20 cellular contexts compared by ENCODE assay signal in the genomic region with DNA sequence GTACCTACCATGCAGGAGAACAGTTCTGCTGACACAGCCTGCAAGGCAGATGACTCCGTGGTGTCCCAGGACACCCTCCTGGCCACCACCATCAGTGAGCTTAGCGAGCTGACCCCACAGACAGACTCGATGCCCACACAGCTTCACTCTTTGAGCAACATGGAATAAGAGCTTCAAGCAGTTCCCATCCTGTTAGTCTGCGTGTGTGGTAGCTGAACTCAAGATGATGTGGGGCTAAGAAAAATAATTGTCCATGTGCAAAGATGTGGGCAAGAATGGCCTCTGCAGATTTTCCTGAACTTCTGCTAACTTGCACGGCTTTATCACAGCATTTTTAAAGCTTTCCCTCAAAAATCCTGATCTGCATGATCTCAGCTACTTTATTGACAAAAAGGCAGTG. TPM values are rescaled to one million over a fixed set of nuclear protein-coding genes. Genes with fewer than 3 reads are reported as not detected.
A peak's percentile ranks its signal among the peaks of the same experiment; 100 is the strongest.
DNase-seq lines count a peak whose midpoint lies in the region; ATAC-seq and TF ChIP-seq lines count a peak whose summit lies in the region.
"Had no signal": no experiment of that assay in that cellular context is flagged by ENCODE, and none has a peak within 500 bp of the region (broad histone marks: within the 10 kb centered on the region; RNA-seq: fewer than 3 reads in every experiment).

No MANE protein-coding gene starts in this region.

- H3K9ac ChIP-seq in parathyroid adenoma (no peak overlapping the region), skeletal muscle tissue (ENCODE audit: low read depth in 1 of 3, low read length in 3 of 3) (no peak overlapping the region)
- H3K9ac ChIP-seq: BLaER1, GM23248 had no signal

- BruUV-seq in MCF 10A (replicated peaks; lab: Mats Ljungman, UMichigan), result no TSS peak

- no peak for TF ChIP-seq CTCF in activated CD8-positive, alpha-beta T cell treated with anti-CD3 and anti-CD28 coated beads for 36 hours (IDR thresholded peaks at IDR 0.05)
- no peak for TF ChIP-seq CTCF in parathyroid adenoma (IDR thresholded peaks at IDR 0.05)
- no peak for TF ChIP-seq CTCF in MCF 10A (IDR thresholded peaks at IDR 0.05; ENCODE audit: unreplicated experiment)

- peaks cover 21% of the 10 kb centered on the region for H3K4me1 Mint-ChIP-seq in activated CD8-positive, alpha-beta T cell treated with anti-CD3 and anti-CD28 coated beads, Interleukin-2, amount 10 ng/mL, durations not matched to agents 7 days and 5 days (ENCODE audit: low read depth)
- H3K4me1 Mint-ChIP-seq in activated CD8-positive, alpha-beta T cell treated with anti-CD3 and anti-CD28 coated beads for 36 hours (ENCODE audit: low read depth), result peaks cover 26% of the 10 kb centered on the region
- peaks cover 28% of the 10 kb centered on the region for H3K4me1 Mint-ChIP-seq in stimulated activated naive CD8-positive, alpha-beta T cell treated with anti-CD3 and anti-CD28 coated beads, Interleukin-15, Interleukin-2, amounts not matched to agents 100 ng/mL and 50 ng/mL, for 24 hours (ENCODE audit: low read depth)
- H3K4me1 Mint-ChIP-seq in MCF 10A (ENCODE audit: insufficient read depth, unreplicated experiment), result peaks cover 19% of the 10 kb centered on the region

- no peaks in the 10 kb centered on the region for H3K9me3 ChIP-seq in parathyroid adenoma (ENCODE audit: control insufficient read depth, low read length)
- no peaks in the 10 kb centered on the region for H3K9me3 ChIP-seq in skeletal muscle tissue (ENCODE audit: control insufficient read depth in 3 of 3, low read length in 3 of 3)
- H3K9me3 ChIP-seq: Caco-2 had no signal

- H3K27ac ChIP-seq in parathyroid adenoma (peak overlapping the region; percentile 73), skeletal muscle tissue (ENCODE audit: low read depth, low read length) (peak overlapping the region; percentile 46)
- H3K27ac ChIP-seq: 22Rv1, BLaER1, C4-2B, GM23248 had no signal

- intact Hi-C loops in activated CD8-positive, alpha-beta T cell treated with anti-CD3 and anti-CD28 coated beads for 36 hours (cut with micrococcal nuclease), result no loop called here
- intact Hi-C loops in MCF 10A (cut with micrococcal nuclease), result no loop called here

- no peak for ATAC-seq in activated CD8-positive, alpha-beta T cell treated with anti-CD3 and anti-CD28 coated beads, Interleukin-2, amount 10 ng/mL, durations not matched to agents 7 days and 5 days
- ATAC-seq in activated CD8-positive, alpha-beta T cell treated with anti-CD3 and anti-CD28 coated beads for 36 hours, result no peak
- ATAC-seq in stimulated activated naive CD8-positive, alpha-beta T cell treated with anti-CD3 and anti-CD28 coated beads, Interleukin-15, Interleukin-2, amounts not matched to agents 100 U/mL and 50 U/mL, for 24 hours, result no peak
- ATAC-seq: CD8-positive, alpha-beta T cell had no signal

- H3K4me1 ChIP-seq in parathyroid adenoma (peaks cover 22% of the 10 kb centered on the region), skeletal muscle tissue (ENCODE audit: control insufficient read depth in 3 of 3, insufficient read depth in 3 of 3, low read length in 3 of 3) (peaks cover 20 to 31% (median 27%) of the 10 kb centered on the region in 3 donors)

- H2AFZ ChIP-seq in parathyroid adenoma, result no peak overlapping the region
- H2AFZ ChIP-seq: GM23248 had no signal

- H3K27me3 ChIP-seq in parathyroid adenoma (ENCODE audit: control insufficient read depth, insufficient read depth, low read length) (no peaks in the 10 kb centered on the region), skeletal muscle tissue (ENCODE audit: control insufficient read depth in 3 of 3, insufficient read depth in 3 of 3, low read length in 3 of 3) (no peaks in the 10 kb centered on the region)
- H3K27me3 ChIP-seq: BLaER1 had no signal

- peaks cover 72% of the 10 kb centered on the region for H3K36me3 Mint-ChIP-seq in activated CD8-positive, alpha-beta T cell treated with anti-CD3 and anti-CD28 coated beads, Interleukin-2, amount 10 ng/mL, durations not matched to agents 7 days and 5 days (ENCODE audit: low read depth)
- H3K36me3 Mint-ChIP-seq in activated CD8-positive, alpha-beta T cell treated with anti-CD3 and anti-CD28 coated beads for 36 hours (ENCODE audit: low read depth), result peaks cover 55% of the 10 kb centered on the region
- peaks cover 72% of the 10 kb centered on the region for H3K36me3 Mint-ChIP-seq in stimulated activated naive CD8-positive, alpha-beta T cell treated with anti-CD3 and anti-CD28 coated beads, Interleukin-15, Interleukin-2, amounts not matched to agents 100 ng/mL and 50 ng/mL, for 24 hours (ENCODE audit: low read depth)
- peaks cover 84% of the 10 kb centered on the region for H3K36me3 Mint-ChIP-seq in MCF 10A (ENCODE audit: insufficient read depth, unreplicated experiment)

- peaks cover 8% of the 10 kb centered on the region for H3K79me2 ChIP-seq in parathyroid adenoma

- no peaks in the 10 kb centered on the region for H3K36me3 ChIP-seq in parathyroid adenoma (ENCODE audit: control insufficient read depth, insufficient read depth, low read length)
- peaks cover 28 to 51% (median 49%) of the 10 kb centered on the region in 3 donors for H3K36me3 ChIP-seq in skeletal muscle tissue (ENCODE audit: control insufficient read depth in 3 of 3, insufficient read depth in 3 of 3, low read length in 3 of 3)

- peak overlapping the region; percentile 5 for H3K27ac Mint-ChIP-seq in activated CD8-positive, alpha-beta T cell treated with anti-CD3 and anti-CD28 coated beads, Interleukin-2, amount 10 ng/mL, durations not matched to agents 7 days and 5 days
- H3K27ac Mint-ChIP-seq in activated CD8-positive, alpha-beta T cell treated with anti-CD3 and anti-CD28 coated beads for 36 hours, result no peak overlapping the region
- H3K27ac Mint-ChIP-seq in stimulated activated naive CD8-positive, alpha-beta T cell treated with anti-CD3 and anti-CD28 coated beads, Interleukin-15, Interleukin-2, amounts not matched to agents 100 ng/mL and 50 ng/mL, for 24 hours, result peak overlapping the region; percentile 41
- no peak overlapping the region for H3K27ac Mint-ChIP-seq in MCF 10A (ENCODE audit: low read depth, unreplicated experiment)
- H3K27ac Mint-ChIP-seq: CD4-positive, CD25-positive, alpha-beta regulatory T cell had no signal

- POLR2A ChIA-PET in activated CD8-positive, alpha-beta T cell treated with anti-CD3 and anti-CD28 coated beads, Interleukin-2, amount 10 ng/mL, durations not matched to agents 7 days and 5 days (lab: Charles Lee), result no interaction called here
- POLR2A ChIA-PET in activated CD8-positive, alpha-beta T cell treated with anti-CD3 and anti-CD28 coated beads for 36 hours (lab: Charles Lee), result no interaction called here
- POLR2A ChIA-PET in MCF 10A (lab: Yijun Ruan, JAX), result interaction anchor here (0.6 to 4.4 kb wide), 8 partner anchors 9 to 1884 kb away, joined by 3 to 24 read pairs (median 4); partner anchors contain the start of gene NXT1

- CTCF ChIA-PET in activated CD8-positive, alpha-beta T cell treated with anti-CD3 and anti-CD28 coated beads, Interleukin-2, amount 10 ng/mL, durations not matched to agents 7 days and 5 days (lab: Charles Lee), result interaction anchor here (0.8 to 1.5 kb wide), 3 partner anchors 10 to 21 kb away, joined by 3 to 5 read pairs (median 4); no protein-coding TSS in a partner anchor
- CTCF ChIA-PET in activated CD8-positive, alpha-beta T cell treated with anti-CD3 and anti-CD28 coated beads for 36 hours (lab: Charles Lee), result interaction anchor here (1.0 kb wide), 1 partner anchor 29 kb away, joined by 3 read pairs; no protein-coding TSS in a partner anchor
- CTCF ChIA-PET in MCF 10A (lab: Yijun Ruan, JAX), result interaction anchor here (1.5 kb wide), 1 partner anchor 71 kb away, joined by 3 read pairs; no protein-coding TSS in a partner anchor

- H3K4me3 Mint-ChIP-seq in activated CD8-positive, alpha-beta T cell treated with anti-CD3 and anti-CD28 coated beads, Interleukin-2, amount 10 ng/mL, durations not matched to agents 7 days and 5 days, result no peak overlapping the region
- no peak overlapping the region for H3K4me3 Mint-ChIP-seq in activated CD8-positive, alpha-beta T cell treated with anti-CD3 and anti-CD28 coated beads for 36 hours
- H3K4me3 Mint-ChIP-seq in stimulated activated naive CD8-positive, alpha-beta T cell treated with anti-CD3 and anti-CD28 coated beads, Interleukin-15, Interleukin-2, amounts not matched to agents 100 ng/mL and 50 ng/mL, for 24 hours, result no peak overlapping the region
- no peak overlapping the region for H3K4me3 Mint-ChIP-seq in MCF 10A (ENCODE audit: unreplicated experiment)
- H3K4me3 Mint-ChIP-seq: B cell; CD4-positive, CD25-positive, alpha-beta regulatory T cell; CD8-positive, alpha-beta T cell had no signal

- H3K4me2 ChIP-seq in parathyroid adenoma (ENCODE audit: low read length), result no peak overlapping the region
- H3K4me2 ChIP-seq: BLaER1 had no signal

- H3K4me3 ChIP-seq in parathyroid adenoma (ENCODE audit: low read depth, low read length) (no peak overlapping the region), skeletal muscle tissue (ENCODE audit: low read length in 3 of 3) (no peak overlapping the region)
- H3K4me3 ChIP-seq: BLaER1, GM23248 had no signal

- no peaks in the 10 kb centered on the region for H3K27me3 Mint-ChIP-seq in activated CD8-positive, alpha-beta T cell treated with anti-CD3 and anti-CD28 coated beads, Interleukin-2, amount 10 ng/mL, durations not matched to agents 7 days and 5 days (ENCODE audit: low read depth)
- no peaks in the 10 kb centered on the region for H3K27me3 Mint-ChIP-seq in activated CD8-positive, alpha-beta T cell treated with anti-CD3 and anti-CD28 coated beads for 36 hours
- H3K27me3 Mint-ChIP-seq in stimulated activated naive CD8-positive, alpha-beta T cell treated with anti-CD3 and anti-CD28 coated beads, Interleukin-15, Interleukin-2, amounts not matched to agents 100 ng/mL and 50 ng/mL, for 24 hours, result no peaks in the 10 kb centered on the region
- H3K27me3 Mint-ChIP-seq in MCF 10A (ENCODE audit: insufficient read depth, unreplicated experiment), result no peaks in the 10 kb centered on the region
- H3K27me3 Mint-ChIP-seq: B cell; CD4-positive, CD25-positive, alpha-beta regulatory T cell had no signal

- no peak for DNase-seq in activated CD8-positive, alpha-beta T cell treated with anti-CD3 and anti-CD28 coated beads, Interleukin-2, amount 10 ng/mL, durations not matched to agents 7 days and 5 days
- DNase-seq in activated CD8-positive, alpha-beta T cell treated with anti-CD3 and anti-CD28 coated beads for 36 hours, result no peak
- no peak for DNase-seq in stimulated activated naive CD8-positive, alpha-beta T cell treated with anti-CD3 and anti-CD28 coated beads, Interleukin-15, Interleukin-2, amounts not matched to agents 100 U/mL and 50 U/mL, for 24 hours
- DNase-seq in NOMO-1 treated with DMSO at 0.1 percent for 48 hours (lab: John Stamatoyannopoulos, UW; ENCODE audit: unreplicated experiment) (no peak), MCF 10A (ENCODE audit: unreplicated experiment) (no peak)
- DNase-seq: Caco-2; CD4-positive, CD25-positive, alpha-beta regulatory T cell; CD8-positive, alpha-beta T cell; DMS153; DND-41; GM23248; H7; HCEC 1CT had no signal

- H3K9me3 Mint-ChIP-seq in activated CD8-positive, alpha-beta T cell treated with anti-CD3 and anti-CD28 coated beads, Interleukin-2, amount 10 ng/mL, durations not matched to agents 7 days and 5 days (ENCODE audit: insufficient read depth), result no peaks in the 10 kb centered on the region
- no peaks in the 10 kb centered on the region for H3K9me3 Mint-ChIP-seq in activated CD8-positive, alpha-beta T cell treated with anti-CD3 and anti-CD28 coated beads for 36 hours
- no peaks in the 10 kb centered on the region for H3K9me3 Mint-ChIP-seq in stimulated activated naive CD8-positive, alpha-beta T cell treated with anti-CD3 and anti-CD28 coated beads, Interleukin-15, Interleukin-2, amounts not matched to agents 100 ng/mL and 50 ng/mL, for 24 hours
- H3K9me3 Mint-ChIP-seq in MCF 10A (ENCODE audit: unreplicated experiment), result no peaks in the 10 kb centered on the region
- H3K9me3 Mint-ChIP-seq: CD4-positive, CD25-positive, alpha-beta regulatory T cell; CD8-positive, alpha-beta T cell had no signal

RNA-seq across cellular contexts. Expression of gene GZF1, which starts 8.3 kb away (rescaled TPM):
- 10 to 100 TPM; 11.1 to 15.8 TPM for total RNA-seq in activated CD8-positive, alpha-beta T cell treated with anti-CD3 and anti-CD28 coated beads, Interleukin-2, amount 10 ng/mL, durations not matched to agents 7 days and 5 days
- 10 to 100 TPM; 11.8 to 13.7 TPM for total RNA-seq in activated CD8-positive, alpha-beta T cell treated with anti-CD3 and anti-CD28 coated beads for 36 hours
- total RNA-seq in skeletal muscle tissue (11.0 TPM), MCF 10A (2022) (15.5 and 19.9 TPM in 2 replicates)

RNA-seq across cellular contexts. Expression of gene NXT1, which starts 19.7 kb away (rescaled TPM):
- total RNA-seq in activated CD8-positive, alpha-beta T cell treated with anti-CD3 and anti-CD28 coated beads, Interleukin-2, amount 10 ng/mL, durations not matched to agents 7 days and 5 days, result 10 to 100 TPM; 34.8 to 35.5 TPM
- total RNA-seq in activated CD8-positive, alpha-beta T cell treated with anti-CD3 and anti-CD28 coated beads for 36 hours, result 10 to 100 TPM; 35.8 to 37.8 TPM
- total RNA-seq in skeletal muscle tissue, result 15.1 TPM
- 32.2 and 40.1 TPM in 2 replicates for total RNA-seq in MCF 10A (2022)

RNA-seq across cellular contexts. Expression of gene NAPB, which starts 51.0 kb away (rescaled TPM):
- total RNA-seq in activated CD8-positive, alpha-beta T cell treated with anti-CD3 and anti-CD28 coated beads, Interleukin-2, amount 10 ng/mL, durations not matched to agents 7 days and 5 days, result 10 to 100 TPM; 15.6 to 18.7 TPM
- 10 to 100 TPM; 14.3 to 16.8 TPM for total RNA-seq in activated CD8-positive, alpha-beta T cell treated with anti-CD3 and anti-CD28 coated beads for 36 hours
- 8.9 TPM for total RNA-seq in skeletal muscle tissue
- 9.6 and 10.9 TPM in 2 replicates for total RNA-seq in MCF 10A (2022)

Comparison
In these comparisons a context has a peak if more than half of its experiments do, and no peak if none do; other contexts are left out.
1. H3K27ac Mint-ChIP-seq: peak in activated CD8-positive, alpha-beta T cell treated with anti-CD3 and anti-CD28 coated beads, Interleukin-2, amount 10 ng/mL, durations not matched to agents 7 days and 5 days (single experiment) and stimulated activated naive CD8-positive, alpha-beta T cell treated with anti-CD3 and anti-CD28 coated beads, Interleukin-15, Interleukin-2, amounts not matched to agents 100 ng/mL and 50 ng/mL, for 24 hours (single experiment); none in activated CD8-positive, alpha-beta T cell treated with anti-CD3 and anti-CD28 coated beads for 36 hours (single experiment) and MCF 10A (single experiment).